1 cellular context compared by ENCODE assay signal in the genomic region with DNA sequence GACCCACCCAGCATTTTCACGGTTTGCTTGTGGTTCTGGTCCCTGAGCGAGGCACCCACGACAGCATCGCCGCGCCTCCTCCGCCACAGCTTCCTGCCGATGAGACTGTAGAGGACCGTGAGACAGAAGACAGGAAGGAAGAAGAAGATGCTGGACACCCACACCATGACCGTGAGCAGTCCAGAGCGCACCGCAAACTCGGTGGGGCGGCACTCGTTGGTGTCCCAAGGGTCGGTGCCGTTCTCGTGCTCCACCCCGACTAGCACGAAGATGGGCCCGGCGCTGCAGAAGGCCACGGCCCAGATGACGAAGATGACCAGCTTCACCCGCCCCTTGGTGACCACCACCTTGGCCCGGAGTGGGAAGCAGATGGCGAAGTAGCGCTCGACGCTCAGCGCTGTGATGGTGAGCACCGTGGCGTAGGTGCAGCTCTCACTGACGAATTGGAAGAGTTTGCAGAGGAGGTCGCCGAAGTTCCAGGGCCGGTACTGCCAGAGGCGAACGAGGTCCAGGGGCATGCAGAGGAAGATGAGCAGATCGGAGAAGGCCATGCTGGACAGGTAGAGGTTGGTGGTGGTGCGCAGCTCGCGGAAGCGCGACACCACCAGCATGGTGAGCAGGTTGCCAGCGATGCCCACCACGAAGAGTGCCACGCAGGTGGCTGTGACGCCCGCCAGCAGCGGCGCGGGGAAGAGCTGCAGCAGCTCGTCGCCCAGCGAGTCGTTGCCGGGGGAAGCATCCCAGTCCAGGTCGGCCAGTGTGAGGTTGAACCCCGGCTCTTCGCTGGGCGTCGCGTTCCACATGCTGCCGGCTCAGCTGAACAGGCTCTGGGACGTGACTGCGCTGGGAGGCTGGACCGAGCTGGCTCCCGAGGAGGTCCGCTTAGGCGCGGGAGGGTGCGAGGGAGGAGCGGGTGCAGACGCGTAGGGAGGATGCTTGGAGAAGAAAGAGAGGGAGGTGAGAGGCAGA.
TF ChIP-seq lines count a peak whose summit lies in the region.

Gene GHSR (minus strand): TSS at position 846 of the 969 bp plus-strand sequence. CDS start 43 bp downstream, at position 803.

TF ChIP-seq in GM23338, 12 proteins besides CTCF, POLR2A, EP300 and RAD21 (continued from another document):
- TF ChIP-seq ETS1 (IDR thresholded peaks at IDR 0.05): no peak
- no peak for TF ChIP-seq ZNF114 (CRISPR knock-in tag; IDR thresholded peaks at IDR 0.05)
- no peak for TF ChIP-seq JUNB (IDR thresholded peaks at IDR 0.05; ENCODE audit: unreplicated experiment)
- TF ChIP-seq REST (IDR thresholded peaks at IDR 0.05; ENCODE audit: unreplicated experiment): no peak
- TF ChIP-seq ZNF331 (CRISPR knock-in tag; IDR thresholded peaks at IDR 0.05; ENCODE audit: low read depth): no peak
